15 cellular contexts compared by ENCODE assay signal in genomic region chr1:94335447-94335846, GRCh38.
DNase-seq lines count a peak whose midpoint lies in the region; ATAC-seq and TF ChIP-seq lines count a peak whose summit lies in the region.
"Had no signal": no experiment of that assay in that cellular context is flagged by ENCODE, and none has a peak within 500 bp of the region (broad histone marks: within the 10 kb centered on the region; RNA-seq: fewer than 3 reads in every experiment).

No MANE protein-coding gene starts in this region.

- H3K27me3 ChIP-seq in right atrium auricular region: no peaks in the 10 kb centered on the region
- H3K27me3 ChIP-seq: colonic mucosa, esophagus muscularis mucosa had no signal

- no peak overlapping the region for H3K4me3 Mint-ChIP-seq in mesothelial cell of epicardium
- H3K4me3 Mint-ChIP-seq: activated CD4-positive, alpha-beta T cell treated with anti-CD3 and anti-CD28 coated beads, Interleukin-2, amount 10 ng/mL, durations not matched to agents 7 days and 5 days; H9; natural killer cell; T-helper 2 cell treated with Interferon-gamma antibody and Interleukin-4, amounts not matched to agents 5 μg/mL and 100 μg/mL, for 36 hours had no signal

- ATAC-seq in left ventricle myocardium superior (peak; percentile 25), GM19351 (IDR thresholded peaks at IDR 0.05; ENCODE audit: unreplicated experiment) (no peak)

- no peaks in the 10 kb centered on the region for H3K9me3 Mint-ChIP-seq in mesothelial cell of epicardium
- H3K9me3 Mint-ChIP-seq: activated CD4-positive, alpha-beta T cell treated with anti-CD3 and anti-CD28 coated beads, Interleukin-2, amount 10 ng/mL, durations not matched to agents 7 days and 5 days; H9; natural killer cell; T-helper 2 cell treated with Interferon-gamma antibody and Interleukin-4, amounts not matched to agents 5 μg/mL and 100 μg/mL, for 36 hours had no signal

- H3K36me3 Mint-ChIP-seq in mesothelial cell of epicardium: no peaks in the 10 kb centered on the region
- H3K36me3 Mint-ChIP-seq: natural killer cell had no signal

- no peaks in the 10 kb centered on the region for H3K9me3 ChIP-seq in right atrium auricular region
- H3K9me3 ChIP-seq: colonic mucosa, esophagus muscularis mucosa had no signal

- intact Hi-C loops in left ventricle myocardium superior (cut with micrococcal nuclease): loop anchor here (5.0 kb wide), 2 partner anchors 273 to 308 kb away; no protein-coding TSS in a partner anchor

- peaks cover 31% of the 10 kb centered on the region for H3K4me1 Mint-ChIP-seq in mesothelial cell of epicardium
- H3K4me1 Mint-ChIP-seq: activated CD4-positive, alpha-beta T cell treated with anti-CD3 and anti-CD28 coated beads, Interleukin-2, amount 10 ng/mL, durations not matched to agents 7 days and 5 days had no signal

- no peaks in the 10 kb centered on the region for H3K27me3 Mint-ChIP-seq in mesothelial cell of epicardium (ENCODE audit: low read depth)
- H3K27me3 Mint-ChIP-seq: activated CD4-positive, alpha-beta T cell treated with anti-CD3 and anti-CD28 coated beads, Interleukin-2, amount 10 ng/mL, durations not matched to agents 7 days and 5 days had no signal

- DNase-seq in left ventricle myocardium superior (no peak), right atrium auricular region (ENCODE audit: low spot score) (no peak), mesothelial cell of epicardium (ENCODE audit: low spot score in 2 of 2, unreplicated experiment in 2 of 2) (no peak), HCEC 1CT (no peak), mucosa of gallbladder (ENCODE audit: low spot score) (no peak)
- DNase-seq in activated CD8-positive, alpha-beta memory T cell treated with anti-CD3 and anti-CD28 coated beads, Interleukin-2, amount 50 U/mL, for 4 hours: no peak
- DNase-seq: activated T-cell treated with anti-CD3 and anti-CD28 coated beads, Interleukin-2, amount 50 U/mL, for 48 hours; natural killer cell had no signal

- peak overlapping the region in 1 of 2 donors; percentile 26 for H3K27ac ChIP-seq in right atrium auricular region
- peak overlapping the region; percentile 59 for H3K27ac ChIP-seq in VCaP
- H3K27ac ChIP-seq: colonic mucosa had no signal

- peak overlapping the region; percentile 97 for H3K27ac Mint-ChIP-seq in mesothelial cell of epicardium
- H3K27ac Mint-ChIP-seq: activated CD4-positive, alpha-beta T cell treated with anti-CD3 and anti-CD28 coated beads, Interleukin-2, amount 10 ng/mL, durations not matched to agents 7 days and 5 days; H9; natural killer cell; T-helper 2 cell treated with Interferon-gamma antibody and Interleukin-4, amounts not matched to agents 5 μg/mL and 100 μg/mL, for 36 hours had no signal

- no peak overlapping the region for H3K4me3 ChIP-seq in right atrium auricular region
- H3K4me3 ChIP-seq: colonic mucosa, esophagus muscularis mucosa had no signal

- H3K4me1 ChIP-seq in right atrium auricular region: peaks cover 0 to 20% of the 10 kb centered on the region in 2 donors
- H3K4me1 ChIP-seq: colonic mucosa had no signal

- no peaks in the 10 kb centered on the region for H3K36me3 ChIP-seq in right atrium auricular region
- H3K36me3 ChIP-seq: colonic mucosa, esophagus muscularis mucosa had no signal

- no peak for TF ChIP-seq CTCF in right atrium auricular region (IDR thresholded peaks at IDR 0.05)
- no peak for TF ChIP-seq CTCF in VCaP (conservative IDR thresholded peaks at IDR 0.05)
- no peak for TF ChIP-seq CTCF in mesothelial cell of epicardium (IDR thresholded peaks at IDR 0.05; ENCODE audit: unreplicated experiment)
